Comparison of ENCODE assay signal across 1 cellular context in the genomic region with DNA sequence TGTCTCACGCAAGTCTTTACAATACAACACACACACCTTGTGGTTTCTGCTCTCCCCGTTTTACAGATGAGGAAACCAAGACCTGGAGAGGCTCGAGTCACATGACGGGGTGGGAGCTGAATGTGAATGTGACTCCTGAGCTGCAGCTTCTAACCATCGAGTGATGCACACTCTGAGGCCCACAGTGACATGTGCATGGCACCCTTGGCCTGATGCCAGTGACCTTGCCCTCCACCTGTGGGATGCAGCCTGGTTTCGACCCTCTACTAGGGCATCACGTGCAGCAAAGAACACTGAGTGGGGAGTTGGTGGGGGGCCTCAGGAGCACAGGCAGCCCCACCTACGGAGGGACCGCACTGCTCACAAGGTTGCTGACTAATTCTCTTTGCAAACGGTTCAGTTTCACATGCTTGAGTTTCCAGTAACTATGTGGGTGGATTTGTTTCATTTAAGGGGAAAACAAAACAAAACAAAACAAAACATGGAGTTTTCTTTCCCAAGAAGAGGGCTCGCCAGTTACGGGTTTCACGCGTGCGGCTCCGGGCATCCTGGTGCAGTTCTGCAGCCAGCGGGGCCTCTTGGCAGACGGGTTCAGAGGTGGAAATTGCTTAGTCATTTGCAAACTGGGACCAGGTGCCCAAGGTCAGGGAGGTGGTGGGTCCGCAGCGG.
TF ChIP-seq lines count a peak whose summit lies in the region.

No MANE protein-coding gene starts in this region.

TF ChIP-seq in K562, 482 proteins besides CTCF, POLR2A, EP300 and RAD21 (continued from another document):
- TF ChIP-seq, protein P1, sequence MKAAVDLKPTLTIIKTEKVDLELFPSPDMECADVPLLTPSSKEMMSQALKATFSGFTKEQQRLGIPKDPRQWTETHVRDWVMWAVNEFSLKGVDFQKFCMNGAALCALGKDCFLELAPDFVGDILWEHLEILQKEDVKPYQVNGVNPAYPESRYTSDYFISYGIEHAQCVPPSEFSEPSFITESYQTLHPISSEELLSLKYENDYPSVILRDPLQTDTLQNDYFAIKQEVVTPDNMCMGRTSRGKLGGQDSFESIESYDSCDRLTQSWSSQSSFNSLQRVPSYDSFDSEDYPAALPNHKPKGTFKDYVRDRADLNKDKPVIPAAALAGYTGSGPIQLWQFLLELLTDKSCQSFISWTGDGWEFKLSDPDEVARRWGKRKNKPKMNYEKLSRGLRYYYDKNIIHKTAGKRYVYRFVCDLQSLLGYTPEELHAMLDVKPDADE (conservative IDR thresholded peaks at IDR 0.05; ENCODE audit: control insufficient read depth, low read depth, low read length): no peak
- TF ChIP-seq, protein P2, sequence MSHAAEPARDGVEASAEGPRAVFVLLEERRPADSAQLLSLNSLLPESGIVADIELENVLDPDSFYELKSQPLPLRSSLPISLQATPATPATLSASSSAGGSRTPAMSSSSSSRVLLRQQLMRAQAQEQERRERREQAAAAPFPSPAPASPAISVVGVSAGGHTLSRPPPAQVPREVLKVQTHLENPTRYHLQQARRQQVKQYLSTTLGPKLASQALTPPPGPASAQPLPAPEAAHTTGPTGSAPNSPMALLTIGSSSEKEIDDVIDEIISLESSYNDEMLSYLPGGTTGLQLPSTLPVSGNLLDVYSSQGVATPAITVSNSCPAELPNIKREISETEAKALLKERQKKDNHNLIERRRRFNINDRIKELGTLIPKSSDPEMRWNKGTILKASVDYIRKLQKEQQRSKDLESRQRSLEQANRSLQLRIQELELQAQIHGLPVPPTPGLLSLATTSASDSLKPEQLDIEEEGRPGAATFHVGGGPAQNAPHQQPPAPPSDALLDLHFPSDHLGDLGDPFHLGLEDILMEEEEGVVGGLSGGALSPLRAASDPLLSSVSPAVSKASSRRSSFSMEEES (CRISPR knock-in tag; IDR thresholded peaks at IDR 0.05): peak; percentile 60
- TF ChIP-seq RBM39 (optimal IDR thresholded peaks at IDR 0.05; ENCODE audit: low read depth, low read length) (no peak), ATF1 (CRISPR knock-in tag; IDR thresholded peaks at IDR 0.05) (no peak), ATF1 (tag; IDR thresholded peaks at IDR 0.05) (0 out of 2 replicates have a peak, but pooled peaks have one; percentile 13), RNF2 (IDR thresholded peaks at IDR 0.05) (no peak), MAFF (IDR thresholded peaks at IDR 0.05; ENCODE audit: low read length) (no peak), CEBPG (CRISPR knock-in tag; IDR thresholded peaks at IDR 0.05) (no peak), CEBPG (tag; conservative IDR thresholded peaks at IDR 0.05 in 1 of 2, IDR thresholded peaks at IDR 0.05 in 1 of 2) (no peak), NFE2 (IDR thresholded peaks at IDR 0.05; ENCODE audit: low read depth) (peak; percentile 47), ZNF316 (IDR thresholded peaks at IDR 0.05) (peak; percentile 27; the same call in 1 of the 2 replicates), ZC3H4 (CRISPR knock-in tag; IDR thresholded peaks at IDR 0.05; ENCODE audit: borderline replicate concordance) (no peak), CBX8 (IDR thresholded peaks at IDR 0.05; ENCODE audit: borderline replicate concordance, extremely low read depth, low read depth, low read length, poor library complexity, severe bottlenecking) (no peak), BCOR (IDR thresholded peaks at IDR 0.05) (peak; percentile 16; the same call in 1 of the 2 replicates), NFIC (IDR thresholded peaks at IDR 0.05) (peak; percentile 85)
- TF ChIP-seq, protein P3, sequence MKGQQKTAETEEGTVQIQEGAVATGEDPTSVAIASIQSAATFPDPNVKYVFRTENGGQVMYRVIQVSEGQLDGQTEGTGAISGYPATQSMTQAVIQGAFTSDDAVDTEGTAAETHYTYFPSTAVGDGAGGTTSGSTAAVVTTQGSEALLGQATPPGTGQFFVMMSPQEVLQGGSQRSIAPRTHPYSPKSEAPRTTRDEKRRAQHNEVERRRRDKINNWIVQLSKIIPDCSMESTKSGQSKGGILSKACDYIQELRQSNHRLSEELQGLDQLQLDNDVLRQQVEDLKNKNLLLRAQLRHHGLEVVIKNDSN (CRISPR knock-in tag; IDR thresholded peaks at IDR 0.05): peak; percentile 44; the same call in 1 of the 2 replicates
- TF ChIP-seq, protein P4, sequence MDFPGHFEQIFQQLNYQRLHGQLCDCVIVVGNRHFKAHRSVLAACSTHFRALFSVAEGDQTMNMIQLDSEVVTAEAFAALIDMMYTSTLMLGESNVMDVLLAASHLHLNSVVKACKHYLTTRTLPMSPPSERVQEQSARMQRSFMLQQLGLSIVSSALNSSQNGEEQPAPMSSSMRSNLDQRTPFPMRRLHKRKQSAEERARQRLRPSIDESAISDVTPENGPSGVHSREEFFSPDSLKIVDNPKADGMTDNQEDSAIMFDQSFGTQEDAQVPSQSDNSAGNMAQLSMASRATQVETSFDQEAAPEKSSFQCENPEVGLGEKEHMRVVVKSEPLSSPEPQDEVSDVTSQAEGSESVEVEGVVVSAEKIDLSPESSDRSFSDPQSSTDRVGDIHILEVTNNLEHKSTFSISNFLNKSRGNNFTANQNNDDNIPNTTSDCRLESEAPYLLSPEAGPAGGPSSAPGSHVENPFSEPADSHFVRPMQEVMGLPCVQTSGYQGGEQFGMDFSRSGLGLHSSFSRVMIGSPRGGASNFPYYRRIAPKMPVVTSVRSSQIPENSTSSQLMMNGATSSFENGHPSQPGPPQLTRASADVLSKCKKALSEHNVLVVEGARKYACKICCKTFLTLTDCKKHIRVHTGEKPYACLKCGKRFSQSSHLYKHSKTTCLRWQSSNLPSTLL (IDR thresholded peaks at IDR 0.05): no peak
- TF ChIP-seq, protein P5, sequence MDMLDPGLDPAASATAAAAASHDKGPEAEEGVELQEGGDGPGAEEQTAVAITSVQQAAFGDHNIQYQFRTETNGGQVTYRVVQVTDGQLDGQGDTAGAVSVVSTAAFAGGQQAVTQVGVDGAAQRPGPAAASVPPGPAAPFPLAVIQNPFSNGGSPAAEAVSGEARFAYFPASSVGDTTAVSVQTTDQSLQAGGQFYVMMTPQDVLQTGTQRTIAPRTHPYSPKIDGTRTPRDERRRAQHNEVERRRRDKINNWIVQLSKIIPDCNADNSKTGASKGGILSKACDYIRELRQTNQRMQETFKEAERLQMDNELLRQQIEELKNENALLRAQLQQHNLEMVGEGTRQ (CRISPR knock-in tag; IDR thresholded peaks at IDR 0.05): peak; percentile 29; the same call in 1 of the 2 replicates
TF ChIP-seq in K562: peak in this region for 12.
